8 cellular contexts compared by ENCODE assay signal in genomic region chr19:4457654-4458406, GRCh38. TPM values are rescaled to one million over a fixed set of nuclear protein-coding genes. Genes with fewer than 3 reads are reported as not detected.
DNase-seq lines count a peak whose midpoint lies in the region; ATAC-seq, FAIRE-seq and TF ChIP-seq lines count a peak whose summit lies in the region.

Gene UBXN6 (minus strand): TSS chr19:4457794. CDS start chr19:4457697, 97 bp downstream.

- peaks cover 43% of the 10 kb centered on the region for H4K20me1 ChIP-seq in BLaER1
- no peaks in the 10 kb centered on the region for H4K20me1 ChIP-seq in HepG2 (ENCODE audit: insufficient read depth, low read length)

- H3K27me3 ChIP-seq in BLaER1 (no peaks in the 10 kb centered on the region), HepG2 (ENCODE audit: control insufficient read depth in 1 of 2, insufficient read depth in 2 of 2, low read length in 2 of 2) (no peaks in the 10 kb centered on the region; a peak in 1 of 5 replicates)

- peak; percentile 79 for FAIRE-seq in HepG2 (lab: Jason Lieb, UNC)

- TF ChIP-seq RAD21 in HepG2 (CRISPR knock-in tag; IDR thresholded peaks at IDR 0.05): no peak

- in situ Hi-C loops in HepG2 (cut with HindIII; ENCODE audit: extremely low pct_ligation_motif_present, low pct_unique_long_range_greater_than_20kb): no loop called here

- 21% methylated on average over 41 of the region's 52 CpGs for WGBS in HepG2 (ENCODE audit: low lambda C conversion rate)

- peaks cover 10% of the 10 kb centered on the region for H3K79me2 ChIP-seq in HepG2 (ENCODE audit: insufficient read depth, low read length)

- H3K9me3 ChIP-seq in BLaER1 (no peaks in the 10 kb centered on the region), HepG2 (ENCODE audit: low read length) (no peaks in the 10 kb centered on the region)

- H3K4me1 ChIP-seq in BLaER1: peaks cover 48% of the 10 kb centered on the region
- peaks cover 16% of the 10 kb centered on the region for H3K4me1 ChIP-seq in HepG2 (ENCODE audit: insufficient read depth, low read length)

- H3K27ac ChIP-seq in BLaER1: peak within 1 kb of the TSS; percentile 69
- H3K27ac ChIP-seq in HepG2 (ENCODE audit: extremely low read length, insufficient read depth, low read length): peak within 1 kb of the TSS; percentile 74

- intact Hi-C loops in HepG2 (cut with micrococcal nuclease; ENCODE audit: unreplicated experiment): loop anchor here (5.0 kb wide), 1 partner anchor 56 kb away; the partner anchor contains the start of genes CHAF1A and SH3GL1

- ATAC-seq in GM19395 (IDR thresholded peaks at IDR 0.05; ENCODE audit: unreplicated experiment) (peak; percentile 84), HG03565 (IDR thresholded peaks at IDR 0.05; ENCODE audit: unreplicated experiment) (peak; percentile 91), HepG2 (peak; percentile 80)

- H2AFZ ChIP-seq in HepG2 (ENCODE audit: low read length): no peak within 1 kb of the TSS

- H3K9ac ChIP-seq in BLaER1 (peak within 1 kb of the TSS; percentile 73), HepG2 (ENCODE audit: insufficient read depth, low read depth, low read length) (peak within 1 kb of the TSS; percentile 82)

- POLR2A ChIA-PET in HepG2 (lab: Yijun Ruan, JAX): interaction anchor here (0.7 to 5.5 kb wide), 6 partner anchors 9 to 333 kb away, joined by 3 to 37 read pairs (median 3); partner anchors contain the start of genes CHAF1A and HDGFL2

- CTCF ChIA-PET in HepG2 (lab: Yijun Ruan, JAX; ENCODE audit: low intra/inter-chr PET ratio, low total read pairs): no interaction called here

- H3K36me3 ChIP-seq in BLaER1 (peaks cover 3% of the 10 kb centered on the region), HepG2 (replicated peaks in 1 of 2; ENCODE audit: control insufficient read depth in 1 of 2, insufficient read depth in 2 of 2, low read length in 2 of 2) (peaks cover 6 to 9% of the 10 kb centered on the region in 2 experiments; a peak in 3 of 5 replicates)

- peak in 1 of 2 experiments; percentile 60; a peak in 1 of 4 replicates for TF ChIP-seq EP300 in HepG2 (IDR thresholded peaks at IDR 0.05; ENCODE audit: low read depth in 2 of 2, low read length in 2 of 2)
- TF ChIP-seq EP300 in HepG2 (CRISPR knock-in tag; IDR thresholded peaks at IDR 0.05; ENCODE audit: borderline replicate concordance): no peak

- DNase-seq in NCI-H774 (lab: John Stamatoyannopoulos, UW): peak; percentile 98
- peak; percentile 97 for DNase-seq in activated CD4-positive, alpha-beta T cell treated with anti-CD3 and anti-CD28 coated beads, Interleukin-2, amount 50 U/mL, for 4 hours
- DNase-seq in dermis microvascular lymphatic vessel endothelial cell (ENCODE audit: low read depth in 2 of 2): peak; percentile 97 to 99
- DNase-seq in HepG2 (ENCODE audit: low spot score): peak; percentile 95
- peak; percentile 95 for DNase-seq in stimulated activated CD4-positive, alpha-beta T cell treated with anti-CD3 and anti-CD28 coated beads, Interleukin-4, amount 100 ng/mL, for 1 hour

- TF ChIP-seq CTCF in HepG2 (CRISPR knock-in tag; IDR thresholded peaks at IDR 0.05): 0 out of 2 replicates have a peak, but pooled peaks have one; percentile 16

- no TSS peak for BruUV-seq in HepG2 (replicated peaks; lab: Mats Ljungman, UMichigan)

- TF ChIP-seq POLR2A in HepG2 (IDR thresholded peaks at IDR 0.05; ENCODE audit: insufficient read depth in 1 of 2, low read depth in 2 of 2, low read length in 2 of 2): no peak

- H3K4me3 ChIP-seq in BLaER1: peak within 1 kb of the TSS; percentile 73
- H3K4me3 ChIP-seq in HepG2 (replicated peaks in 1 of 3; ENCODE audit: insufficient read depth in 1 of 3, low read depth in 2 of 3, low read length in 3 of 3): peak within 1 kb of the TSS; percentile 72 to 92 (median 85)

- peak within 1 kb of the TSS; percentile 98 for H3K4me2 ChIP-seq in BLaER1
- H3K4me2 ChIP-seq in HepG2 (ENCODE audit: low read depth, low read length): peak within 1 kb of the TSS; percentile 99

TF ChIP-seq in HepG2, 621 proteins besides CTCF, POLR2A, EP300 and RAD21 (continues in another document):
- 0 out of 2 replicates have a peak, but pooled peaks have one; percentile 37 for TF ChIP-seq ZNF614 (CRISPR knock-in tag; IDR thresholded peaks at IDR 0.05; ENCODE audit: borderline replicate concordance)
- TF ChIP-seq PATZ1 (CRISPR knock-in tag; IDR thresholded peaks at IDR 0.05): peak; percentile 34; the same call in 1 of the 2 replicates
- TF ChIP-seq SP5 (CRISPR knock-in tag; IDR thresholded peaks at IDR 0.05; ENCODE audit: borderline replicate concordance, low read depth): 0 out of 2 replicates have a peak, but pooled peaks have one; percentile 27
- peak; percentile 33; the same call in 1 of the 2 replicates for TF ChIP-seq ZNF44 (CRISPR knock-in tag; IDR thresholded peaks at IDR 0.05)
- TF ChIP-seq NR2C2 (CRISPR knock-in tag; IDR thresholded peaks at IDR 0.05; ENCODE audit: borderline replicate concordance): peak; percentile 85
- TF ChIP-seq YEATS2 (CRISPR knock-in tag; IDR thresholded peaks at IDR 0.05; ENCODE audit: borderline replicate concordance): peak; percentile 91
- TF ChIP-seq, protein P1, sequence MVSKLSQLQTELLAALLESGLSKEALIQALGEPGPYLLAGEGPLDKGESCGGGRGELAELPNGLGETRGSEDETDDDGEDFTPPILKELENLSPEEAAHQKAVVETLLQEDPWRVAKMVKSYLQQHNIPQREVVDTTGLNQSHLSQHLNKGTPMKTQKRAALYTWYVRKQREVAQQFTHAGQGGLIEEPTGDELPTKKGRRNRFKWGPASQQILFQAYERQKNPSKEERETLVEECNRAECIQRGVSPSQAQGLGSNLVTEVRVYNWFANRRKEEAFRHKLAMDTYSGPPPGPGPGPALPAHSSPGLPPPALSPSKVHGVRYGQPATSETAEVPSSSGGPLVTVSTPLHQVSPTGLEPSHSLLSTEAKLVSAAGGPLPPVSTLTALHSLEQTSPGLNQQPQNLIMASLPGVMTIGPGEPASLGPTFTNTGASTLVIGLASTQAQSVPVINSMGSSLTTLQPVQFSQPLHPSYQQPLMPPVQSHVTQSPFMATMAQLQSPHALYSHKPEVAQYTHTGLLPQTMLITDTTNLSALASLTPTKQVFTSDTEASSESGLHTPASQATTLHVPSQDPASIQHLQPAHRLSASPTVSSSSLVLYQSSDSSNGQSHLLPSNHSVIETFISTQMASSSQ (IDR thresholded peaks at IDR 0.05; ENCODE audit: low read depth): no peak
- TF ChIP-seq, protein P1 (CRISPR knock-in tag; IDR thresholded peaks at IDR 0.05; ENCODE audit: borderline replicate concordance): 0 out of 2 replicates have a peak, but pooled peaks have one; percentile 20

RNA-seq across cellular contexts. Expression of gene UBXN6, which starts in this region (rescaled TPM):
- total RNA-seq in dermis microvascular lymphatic vessel endothelial cell (81.3 and 101 TPM in 2 replicates), HepG2 (2016; rRNA removed; fragmentation: Illumina TruSeq; extraction: Trizol) (33.6 and 35.5 TPM in 2 replicates)
- total RNA-seq in HepG2 (2016; cell fraction: cytosol; rRNA removed; fragmentation: Illumina TruSeq; extraction: Trizol; ENCODE audit: low read depth): 82.0 and 89.5 TPM in 2 replicates
- 26.5 and 40.3 TPM in 2 replicates for total RNA-seq in HepG2 (2016; cell fraction: insoluble cytoplasmic fraction; rRNA removed; fragmentation: Illumina TruSeq; extraction: Trizol)
- 92.4 and 97.7 TPM in 2 replicates for total RNA-seq in HepG2 (2016; cell fraction: membrane; rRNA removed; fragmentation: Illumina TruSeq; extraction: Trizol)
- 14.4 and 21.6 TPM in 2 replicates for total RNA-seq in HepG2 (2016; cell fraction: nucleus; rRNA removed; fragmentation: Illumina TruSeq; extraction: Trizol)
- polyA plus RNA-seq in HepG2 (2011; rRNA removed): 34.9 and 44.2 TPM in 2 replicates
- 33.0 and 55.5 TPM in 2 replicates for polyA plus RNA-seq in HepG2 (2011; cell fraction: cytosol; rRNA removed)
- polyA plus RNA-seq in HepG2 (2011; cell fraction: nucleus; rRNA removed): 41.1 and 57.2 TPM in 2 replicates
- polyA plus RNA-seq in HepG2 (2012): 24.9 and 32.9 TPM in 2 replicates
- polyA plus RNA-seq in HepG2 (2016; cell fraction: cytosol; fragmentation: Illumina TruSeq; extraction: Trizol; ENCODE audit: low read depth): 99.5 and 107 TPM in 2 replicates
- polyA plus RNA-seq in HepG2 (2016; cell fraction: insoluble cytoplasmic fraction; fragmentation: Illumina TruSeq; extraction: Trizol; ENCODE audit: low read depth): 35.2 and 44.8 TPM in 2 replicates
- 107 and 115 TPM in 2 replicates for polyA plus RNA-seq in HepG2 (2016; cell fraction: membrane; fragmentation: Illumina TruSeq; extraction: Trizol; ENCODE audit: low read depth)
- polyA plus RNA-seq in HepG2 (2016; cell fraction: nucleus; fragmentation: Illumina TruSeq; extraction: Trizol; ENCODE audit: insufficient read depth, low read depth): 46.4 and 52.3 TPM in 2 replicates
- 27.9 and 43.0 TPM in 2 replicates for polyA minus RNA-seq in HepG2 (2011; rRNA and poly(A)+ RNA removed; ENCODE audit: low replicate concordance)
- polyA minus RNA-seq in HepG2 (2011; cell fraction: cytosol; rRNA and poly(A)+ RNA removed): 17.5 and 20.2 TPM in 2 replicates
- 7.8 and 11.1 TPM in 2 replicates for polyA minus RNA-seq in HepG2 (2011; cell fraction: nucleus; rRNA and poly(A)+ RNA removed)

Comparison
In these comparisons a context has a peak if more than half of its experiments do, and no peak if none do; other contexts are left out.
1. Peak in every context shown above with its lines: DNase-seq, ATAC-seq, H3K4me3 ChIP-seq and H3K27ac ChIP-seq.